8 cellular contexts compared by ENCODE assay signal in the genomic region with DNA sequence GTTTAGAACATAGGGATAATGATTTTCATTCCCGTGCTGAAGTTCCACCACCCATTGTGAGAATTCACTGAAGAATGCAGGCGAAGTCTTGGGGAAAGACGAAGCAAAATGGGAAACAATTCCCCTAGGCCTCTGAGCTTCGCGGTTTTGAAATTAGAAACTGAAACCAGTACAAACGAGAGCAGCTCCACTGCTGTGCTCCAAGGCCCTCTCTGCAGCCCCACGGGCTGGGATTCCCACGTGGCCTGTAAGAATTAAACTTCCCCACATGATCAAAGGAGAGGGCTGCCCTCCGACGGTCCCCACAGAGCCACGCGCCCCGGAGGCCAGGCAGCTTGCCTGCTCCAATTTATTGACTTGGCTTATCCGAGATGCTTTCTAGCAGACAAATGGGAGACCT.
DNase-seq lines count a peak whose midpoint lies in the region; ATAC-seq and TF ChIP-seq lines count a peak whose summit lies in the region.

No MANE protein-coding gene starts in this region.

- DNase-seq in ELR (ENCODE audit: low read depth) (peak; percentile 74), NCI-H69 (lab: John Stamatoyannopoulos, UW) (peak; percentile 43), fibroblast of lung (ENCODE audit: low read depth in 2 of 2) (peak; percentile 80 to 86), pons (ENCODE audit: low spot score) (peak; percentile 64), AG08396 (ENCODE audit: low spot score) (no peak), T-helper 9 cell (no peak)
- no peak for DNase-seq in activated CD4-positive, alpha-beta memory T cell treated with anti-CD3 and anti-CD28 coated beads, Interleukin-2, amount 10 ng/mL, durations not matched to agents 7 days and 5 days

- CTCF ChIA-PET in activated CD4-positive, alpha-beta memory T cell treated with anti-CD3 and anti-CD28 coated beads, Interleukin-2, amount 10 ng/mL, durations not matched to agents 7 days and 5 days (lab: Charles Lee), result no interaction called here

- no peaks in the 10 kb centered on the region for H3K9me3 Mint-ChIP-seq in activated CD4-positive, alpha-beta memory T cell treated with anti-CD3 and anti-CD28 coated beads, Interleukin-2, amount 10 ng/mL, durations not matched to agents 7 days and 5 days

- H3K27ac Mint-ChIP-seq in activated CD4-positive, alpha-beta memory T cell treated with anti-CD3 and anti-CD28 coated beads, Interleukin-2, amount 10 ng/mL, durations not matched to agents 7 days and 5 days, result no peak overlapping the region

- no peak for TF ChIP-seq CTCF in fibroblast of lung (conservative IDR thresholded peaks at IDR 0.05 in 1 of 2, IDR thresholded peaks at IDR 0.05 in 1 of 2; ENCODE audit: low read depth in 1 of 2, low read length in 2 of 2)

- H3K27me3 Mint-ChIP-seq in activated CD4-positive, alpha-beta memory T cell treated with anti-CD3 and anti-CD28 coated beads, Interleukin-2, amount 10 ng/mL, durations not matched to agents 7 days and 5 days, result peaks cover 2% of the 10 kb centered on the region

- H2AFZ ChIP-seq in fibroblast of lung (ENCODE audit: low read length), result peak overlapping the region; percentile 2

- no peaks in the 10 kb centered on the region for H4K20me1 ChIP-seq in fibroblast of lung (ENCODE audit: control insufficient read depth, extremely low read depth, insufficient read depth, low read length)

- no peaks in the 10 kb centered on the region for H3K36me3 Mint-ChIP-seq in activated CD4-positive, alpha-beta memory T cell treated with anti-CD3 and anti-CD28 coated beads, Interleukin-2, amount 10 ng/mL, durations not matched to agents 7 days and 5 days (ENCODE audit: low read depth)

- no peaks in the 10 kb centered on the region for H3K27me3 ChIP-seq in fibroblast of lung (ENCODE audit: control insufficient read depth, insufficient read depth, low read length)

- peak overlapping the region; percentile 78 for H3K27ac ChIP-seq in fibroblast of lung (ENCODE audit: insufficient read depth, low read length)

- H3K4me1 Mint-ChIP-seq in activated CD4-positive, alpha-beta memory T cell treated with anti-CD3 and anti-CD28 coated beads, Interleukin-2, amount 10 ng/mL, durations not matched to agents 7 days and 5 days, result no peaks in the 10 kb centered on the region

- peaks cover 14% of the 10 kb centered on the region for H3K4me1 ChIP-seq in fibroblast of lung (ENCODE audit: control insufficient read depth, extremely low read depth, insufficient read depth, low read length)

- no peaks in the 10 kb centered on the region for H3K9me3 ChIP-seq in fibroblast of lung (ENCODE audit: control insufficient read depth, insufficient read depth, low read depth, low read length)

- POLR2A ChIA-PET in activated CD4-positive, alpha-beta memory T cell treated with anti-CD3 and anti-CD28 coated beads, Interleukin-2, amount 10 ng/mL, durations not matched to agents 7 days and 5 days (lab: Charles Lee), result no interaction called here

- no peaks in the 10 kb centered on the region for H3K79me2 ChIP-seq in fibroblast of lung (ENCODE audit: control insufficient read depth, insufficient read depth, low read length)

- H3K36me3 ChIP-seq in fibroblast of lung (ENCODE audit: control insufficient read depth, insufficient read depth, low read length), result peaks cover 1% of the 10 kb centered on the region

- H3K4me3 ChIP-seq in fibroblast of lung (replicated peaks in 1 of 4; ENCODE audit: control extremely low read depth in 1 of 4, insufficient read depth in 1 of 4, low read depth in 3 of 4, low read length in 4 of 4), result peak overlapping the region in 2 of 4 experiments; percentile 9 to 10

- no peak for ATAC-seq in HG02588 (IDR thresholded peaks at IDR 0.05; ENCODE audit: unreplicated experiment)

- peak overlapping the region; percentile 14 for H3K9ac ChIP-seq in fibroblast of lung (ENCODE audit: insufficient read depth, low read length)

- H3K4me2 ChIP-seq in fibroblast of lung (ENCODE audit: extremely low read depth, insufficient read depth, low read length), result peak overlapping the region; percentile 75

- no peak overlapping the region for H3K4me3 Mint-ChIP-seq in activated CD4-positive, alpha-beta memory T cell treated with anti-CD3 and anti-CD28 coated beads, Interleukin-2, amount 10 ng/mL, durations not matched to agents 7 days and 5 days

Comparison
In these comparisons a context has a peak if more than half of its experiments do, and no peak if none do; other contexts are left out.
1. DNase-seq: peak in ELR (single experiment), NCI-H69 (single experiment), fibroblast of lung (2 of 2) and pons (single experiment); none in activated CD4-positive, alpha-beta memory T cell treated with anti-CD3 and anti-CD28 coated beads, Interleukin-2, amount 10 ng/mL, durations not matched to agents 7 days and 5 days (single experiment), AG08396 (single experiment) and T-helper 9 cell (single experiment).